ENCODE assay signal across 8 cellular contexts in genomic region chr9:131402073-131402472, GRCh38. TPM values are rescaled to one million over a fixed set of nuclear protein-coding genes. Genes with fewer than 3 reads are reported as not detected.
A peak's percentile ranks its signal among the peaks of the same experiment; 100 is the strongest.
DNase-seq lines count a peak whose midpoint lies in the region; ATAC-seq and TF ChIP-seq lines count a peak whose summit lies in the region.
"Had no signal": no experiment of that assay in that cellular context is flagged by ENCODE, and none has a peak within 500 bp of the region (broad histone marks: within the 10 kb centered on the region; RNA-seq: fewer than 3 reads in every experiment).

No MANE protein-coding gene starts in this region.

- TF ChIP-seq CTCF in HFFc6 (IDR thresholded peaks at IDR 0.05) = no peak; the same call in 1 of the 2 replicates

- peak overlapping the region; percentile 89 for H3K27ac Mint-ChIP-seq in HFFc6
- peak overlapping the region; percentile 9 for H3K27ac Mint-ChIP-seq in stimulated activated naive B cell treated with anti-CD40 and anti-IgM and Interleukin-4, amounts not matched to agents 10 μg/mL and 1 μg/mL and 100 μg/mL, for 72 hours

- H3K4me3 Mint-ChIP-seq in HFFc6 = peak overlapping the region; percentile 82
- H3K4me3 Mint-ChIP-seq in stimulated activated naive B cell treated with anti-CD40 and anti-IgM and Interleukin-4, amounts not matched to agents 10 μg/mL and 1 μg/mL and 100 μg/mL, for 72 hours = no peak overlapping the region

- peaks cover 66% of the 10 kb centered on the region for H3K4me1 Mint-ChIP-seq in HFFc6 (ENCODE audit: low read depth)
- peaks cover 54 to 83% of the 10 kb centered on the region in 2 donors for H3K4me1 Mint-ChIP-seq in stimulated activated naive B cell treated with anti-CD40 and anti-IgM and Interleukin-4, amounts not matched to agents 10 μg/mL and 1 μg/mL and 100 μg/mL, for 72 hours

- peaks cover 9% of the 10 kb centered on the region; the same call in 1 of the 2 replicates for H3K36me3 Mint-ChIP-seq in HFFc6 (ENCODE audit: low read depth)
- H3K36me3 Mint-ChIP-seq in stimulated activated naive B cell treated with anti-CD40 and anti-IgM and Interleukin-4, amounts not matched to agents 10 μg/mL and 1 μg/mL and 100 μg/mL, for 72 hours = peaks cover 17 to 42% of the 10 kb centered on the region in 2 donors

- peak; percentile 51 for ATAC-seq in SK-N-SH treated with all-trans-retinoic acid at 6 μM for 48 hours
- ATAC-seq in stimulated activated naive B cell treated with anti-CD40 and anti-IgM and Interleukin-4, amounts not matched to agents 10 μg/mL and 1 μg/mL and 100 μg/mL, for 72 hours (replicated peaks) = no peak
- no peak for ATAC-seq in HG02588 (IDR thresholded peaks at IDR 0.05; ENCODE audit: unreplicated experiment)
- ATAC-seq in HG03354 (IDR thresholded peaks at IDR 0.05; ENCODE audit: poor library complexity, severe bottlenecking, unreplicated experiment) = no peak

- H3K27me3 Mint-ChIP-seq in HFFc6 (ENCODE audit: insufficient read depth) = no peaks in the 10 kb centered on the region; the same call in none of the 2 replicates
- no peaks in the 10 kb centered on the region for H3K27me3 Mint-ChIP-seq in stimulated activated naive B cell treated with anti-CD40 and anti-IgM and Interleukin-4, amounts not matched to agents 10 μg/mL and 1 μg/mL and 100 μg/mL, for 72 hours

- DNase-seq in HFFc6 (peak; percentile 63), fibroblast of the conjunctiva (ENCODE audit: low read depth) (peak; percentile 29), NCI-H1417 treated with DMSO at 0.1 percent for 48 hours (lab: John Stamatoyannopoulos, UW) (no peak)
- no peak for DNase-seq in stimulated activated naive B cell treated with anti-CD40 and anti-IgM and Interleukin-4, amounts not matched to agents 10 μg/mL and 1 μg/mL and 100 μg/mL, for 72 hours
- DNase-seq: activated CD4-positive, alpha-beta T cell treated with anti-CD3 and anti-CD28 coated beads, Interleukin-2, amount 50 U/mL, for 4 hours had no signal

- no peaks in the 10 kb centered on the region for H3K9me3 Mint-ChIP-seq in HFFc6
- no peaks in the 10 kb centered on the region for H3K9me3 Mint-ChIP-seq in stimulated activated naive B cell treated with anti-CD40 and anti-IgM and Interleukin-4, amounts not matched to agents 10 μg/mL and 1 μg/mL and 100 μg/mL, for 72 hours

TF ChIP-seq in SK-N-SH treated with all-trans-retinoic acid at 6 μM for 48 hours, 23 proteins besides CTCF, POLR2A, EP300 and RAD21:
- no peak for TF ChIP-seq BACH2 (CRISPR knock-in tag; IDR thresholded peaks at IDR 0.05; ENCODE audit: borderline replicate concordance)
- TF ChIP-seq ZNF8 (CRISPR knock-in tag; IDR thresholded peaks at IDR 0.05) = no peak
- no peak for TF ChIP-seq ESRRG (CRISPR knock-in tag; IDR thresholded peaks at IDR 0.05)
TF ChIP-seq in SK-N-SH treated with all-trans-retinoic acid at 6 μM for 48 hours: peak in this region for 0.

RNA-seq across cellular contexts. Expression of gene PRRC2B, which starts 8.2 kb away (rescaled TPM):
- 100 to 1,000 TPM; 130 to 173 (median 145) TPM for total RNA-seq in HFFc6 (2021; fragmentation: NEBNext Ultra II Directional; extraction: Animal tissue kit (Norgen Biotek cat#: 25700))

Comparison
In these comparisons a context has a peak if more than half of its experiments do, and no peak if none do; other contexts are left out.
1. DNase-seq: peak in HFFc6 (single experiment) and fibroblast of the conjunctiva (single experiment); none in stimulated activated naive B cell treated with anti-CD40 and anti-IgM and Interleukin-4, amounts not matched to agents 10 μg/mL and 1 μg/mL and 100 μg/mL, for 72 hours (single experiment) and NCI-H1417 treated with DMSO at 0.1 percent for 48 hours (single experiment).